15 cellular contexts compared by ENCODE assay signal in genomic region chr11:13343067-13343466, GRCh38.
DNase-seq lines count a peak whose midpoint lies in the region; ATAC-seq and TF ChIP-seq lines count a peak whose summit lies in the region.
"Had no signal": no experiment of that assay in that cellular context is flagged by ENCODE, and none has a peak within 500 bp of the region (broad histone marks: within the 10 kb centered on the region; RNA-seq: fewer than 3 reads in every experiment).

No MANE protein-coding gene starts in this region.

- ATAC-seq in GM18517 (IDR thresholded peaks at IDR 0.05; ENCODE audit: unreplicated experiment) (peak; percentile 52), GM21390 (IDR thresholded peaks at IDR 0.05; ENCODE audit: unreplicated experiment) (peak; percentile 53), HG03342 (IDR thresholded peaks at IDR 0.05; ENCODE audit: unreplicated experiment) (peak; percentile 54), GM19328 (IDR thresholded peaks at IDR 0.05; ENCODE audit: unreplicated experiment) (no peak), left cardiac atrium (no peak)
- no peak for ATAC-seq in stimulated activated naive CD8-positive, alpha-beta T cell treated with anti-CD3 and anti-CD28 coated beads, Interleukin-15, Interleukin-2, amounts not matched to agents 100 U/mL and 50 U/mL, for 24 hours

- H3K4me1 Mint-ChIP-seq in endothelial cell (ENCODE audit: unreplicated experiment), result peaks cover 41% of the 10 kb centered on the region

- intact Hi-C loops in left cardiac atrium (cut with DNase I), result loop anchor here (5.0 to 10.0 kb wide), 2 partner anchors 131 to 378 kb away; no protein-coding TSS in a partner anchor

- no peak for TF ChIP-seq CTCF in endothelial cell (IDR thresholded peaks at IDR 0.05; ENCODE audit: unreplicated experiment)

- H3K27ac Mint-ChIP-seq in endothelial cell (ENCODE audit: unreplicated experiment), result peak overlapping the region; percentile 11
- H3K27ac Mint-ChIP-seq: activated naive CD8-positive, alpha-beta T cell treated with anti-CD3 and anti-CD28 coated beads for 36 hours had no signal

- H3K4me3 Mint-ChIP-seq in endothelial cell (ENCODE audit: unreplicated experiment), result no peak overlapping the region
- H3K4me3 Mint-ChIP-seq: activated naive CD8-positive, alpha-beta T cell treated with anti-CD3 and anti-CD28 coated beads for 36 hours had no signal

- peaks cover 4% of the 10 kb centered on the region for H3K27me3 Mint-ChIP-seq in endothelial cell (ENCODE audit: unreplicated experiment)
- H3K27me3 Mint-ChIP-seq: activated naive CD8-positive, alpha-beta T cell treated with anti-CD3 and anti-CD28 coated beads for 36 hours had no signal

- no peaks in the 10 kb centered on the region for H3K9me3 Mint-ChIP-seq in endothelial cell (ENCODE audit: unreplicated experiment)
- H3K9me3 Mint-ChIP-seq: activated naive CD8-positive, alpha-beta T cell treated with anti-CD3 and anti-CD28 coated beads for 36 hours had no signal

- DNase-seq in endothelial cell (ENCODE audit: low spot score) (no peak), HK-2 (ENCODE audit: unreplicated experiment) (no peak), left cardiac atrium (no peak)
- DNase-seq in stimulated activated naive CD8-positive, alpha-beta T cell treated with anti-CD3 and anti-CD28 coated beads, Interleukin-15, Interleukin-2, amounts not matched to agents 100 U/mL and 50 U/mL, for 24 hours, result no peak
- DNase-seq: activated naive CD8-positive, alpha-beta T cell treated with anti-CD3 and anti-CD28 coated beads for 36 hours; dermis blood vessel endothelial cell; foreskin fibroblast; kidney; NCI-H2029; NK-92 treated with Interleukin-12 subunit alpha and Interleukin-12 subunit beta, amount 100 ng/mL, for 24 hours; stimulated activated CD8-positive, alpha-beta memory T cell treated with anti-CD3 and anti-CD28 coated beads, Interleukin-4, amount 100 ng/mL, for 48 hours had no signal

- H3K36me3 Mint-ChIP-seq in endothelial cell (ENCODE audit: low read depth, unreplicated experiment), result peaks cover 7% of the 10 kb centered on the region

Comparison
In these comparisons a context has a peak if more than half of its experiments do, and no peak if none do; other contexts are left out.
1. ATAC-seq: peak in GM18517 (single experiment), GM21390 (single experiment) and HG03342 (single experiment); none in GM19328 (single experiment), stimulated activated naive CD8-positive, alpha-beta T cell treated with anti-CD3 and anti-CD28 coated beads, Interleukin-15, Interleukin-2, amounts not matched to agents 100 U/mL and 50 U/mL, for 24 hours (single experiment) and left cardiac atrium (0 of 2).